In genomic region chr6:47478233-47479155, GRCh38 we compare ENCODE assay signal across 8 cellular contexts. TPM values are rescaled to one million over a fixed set of nuclear protein-coding genes. Genes with fewer than 3 reads are reported as not detected.
DNase-seq lines count a peak whose midpoint lies in the region; ATAC-seq and TF ChIP-seq lines count a peak whose summit lies in the region.

No MANE protein-coding gene starts in this region.

- DNase-seq in A172 (ENCODE audit: low spot score) = peak; percentile 18
- DNase-seq in GM12865 (ENCODE audit: low read depth) = peak; percentile 25
- DNase-seq in cardiac fibroblast (ENCODE audit: low read depth in 2 of 2) = peak; percentile 38 to 42
- DNase-seq in left colon = peak in 1 of 2 donors; percentile 68

- H3K9ac ChIP-seq in OCI-LY1 (ENCODE audit: low read length) = peak overlapping the region; percentile 97
- H3K9ac ChIP-seq in stomach smooth muscle (ENCODE audit: low read length in 2 of 2) = peak overlapping the region; percentile 88 to 95

- no peaks in the 10 kb centered on the region for H3K9me2 ChIP-seq in OCI-LY1 (ENCODE audit: low read depth, low read length)

- ATAC-seq in HG02885 (IDR thresholded peaks at IDR 0.05; ENCODE audit: poor library complexity, unreplicated experiment) (peak; percentile 34), left colon (peak; percentile 38), HG03521 (IDR thresholded peaks at IDR 0.05; ENCODE audit: unreplicated experiment) (no peak)

- H3K4me3 ChIP-seq in GM12865 (ENCODE audit: low read depth, low read length) (peak overlapping the region; percentile 90), OCI-LY1 (ENCODE audit: low read depth, low read length, poor library complexity, severe bottlenecking) (peak overlapping the region; percentile 96), cardiac fibroblast (replicated peaks in 1 of 2; ENCODE audit: low read depth in 2 of 2, low read length in 2 of 2) (peak overlapping the region; percentile 91), stomach smooth muscle (ENCODE audit: low read length in 2 of 2) (peak overlapping the region; percentile 83 to 86)

- no peaks in the 10 kb centered on the region for H3F3A ChIP-seq in OCI-LY1 (ENCODE audit: insufficient read depth, low read length)

- intact Hi-C loops in left colon (cut with DNase I, micrococcal nuclease) = no loop called here

- H3K4me2 ChIP-seq in OCI-LY1 (ENCODE audit: low read length) = peak overlapping the region; percentile 87

- no peak overlapping the region for H2AFZ ChIP-seq in OCI-LY1 (ENCODE audit: low read length)

- H3K9me3 ChIP-seq in OCI-LY1 (ENCODE audit: low read length) (no peaks in the 10 kb centered on the region), stomach smooth muscle (ENCODE audit: control insufficient read depth in 2 of 2, low read length in 2 of 2) (no peaks in the 10 kb centered on the region)

- peaks cover 52% of the 10 kb centered on the region for H3K79me2 ChIP-seq in OCI-LY1 (ENCODE audit: insufficient read depth, low read length)

- H4K20me1 ChIP-seq in OCI-LY1 (ENCODE audit: insufficient read depth, low read length) = no peaks in the 10 kb centered on the region

- no peak for TF ChIP-seq CTCF in GM12865 (IDR thresholded peaks at IDR 0.05; ENCODE audit: insufficient read depth, low read depth, low read length, missing control alignments)
- no peak for TF ChIP-seq CTCF in OCI-LY1 (IDR thresholded peaks at IDR 0.05; ENCODE audit: low read length)
- TF ChIP-seq CTCF in cardiac fibroblast (IDR thresholded peaks at IDR 0.05; ENCODE audit: low read depth, low read length) = no peak

- H3K36me3 ChIP-seq in OCI-LY1 (ENCODE audit: insufficient read depth, low read length) = no peaks in the 10 kb centered on the region
- H3K36me3 ChIP-seq in stomach smooth muscle (ENCODE audit: control insufficient read depth in 2 of 2, insufficient read depth in 2 of 2, low read length in 2 of 2) = no peaks in the 10 kb centered on the region

- H3K27ac ChIP-seq in OCI-LY1 (ENCODE audit: low read depth, low read length, poor library complexity, severe bottlenecking) (peak overlapping the region; percentile 90), stomach smooth muscle (ENCODE audit: low read length) (peak overlapping the region; percentile 79)

- H3K27me3 ChIP-seq in OCI-LY1 (ENCODE audit: insufficient read depth, low read length) (no peaks in the 10 kb centered on the region), stomach smooth muscle (ENCODE audit: control insufficient read depth in 1 of 2, insufficient read depth in 2 of 2, low read length in 2 of 2) (no peaks in the 10 kb centered on the region)

- H3K4me1 ChIP-seq in OCI-LY1 (ENCODE audit: insufficient read depth, low read length, severe bottlenecking) (peaks cover 56% of the 10 kb centered on the region), stomach smooth muscle (ENCODE audit: control insufficient read depth, insufficient read depth, low read length) (peaks cover 7% of the 10 kb centered on the region)

RNA-seq across cellular contexts. Expression of gene CD2AP, which starts 0.9 kb away (rescaled TPM):
- total RNA-seq in A172 (2014; rRNA removed; shearing (Covaris generic)) = 13.4 and 18.0 TPM in 2 replicates
- total RNA-seq in left colon = 100 to 1,000 TPM; 103 to 111 TPM
